ENCODE assay signal across 35 cellular contexts in genomic region chr3:154888386-154888785, GRCh38.
"Had no signal": no experiment of that assay in that cellular context is flagged by ENCODE, and none has a peak within 500 bp of the region (broad histone marks: within the 10 kb centered on the region; RNA-seq: fewer than 3 reads in every experiment).

No MANE protein-coding gene starts in this region.

- H3K27ac ChIP-seq: cardiac muscle cell, Peyer's patch, VCaP had no signal

- H3K4me1 ChIP-seq: Peyer's patch had no signal

- H3K4me3 Mint-ChIP-seq: activated B cell treated with CpG ODN at 0.5 μM for 24 hours; activated CD4-positive, alpha-beta memory T cell treated with anti-CD3 and anti-CD28 coated beads for 36 hours; activated naive CD4-positive, alpha-beta T cell treated with anti-CD3 and anti-CD28 coated beads for 36 hours; activated T-cell treated with anti-CD3 and anti-CD28 coated beads, Interleukin-2, amount 50 U/mL, for 4 hours; activated T-helper 1 cell treated with anti-CD3 and anti-CD28 coated beads, Interleukin-12 subunit alpha, Interleukin-12 subunit beta, Interleukin-2, Interleukin-4 antibody, amounts not matched to agents 30 ng/mL and 10 ng/mL and 1 ng/mL, durations not matched to agents 14 hours and 24 hours and 36 hours; central memory CD8-positive, alpha-beta T cell had no signal

- H3K27me3 Mint-ChIP-seq: activated B cell treated with CpG ODN at 0.5 μM for 24 hours; activated CD4-positive, alpha-beta memory T cell treated with anti-CD3 and anti-CD28 coated beads for 36 hours; central memory CD8-positive, alpha-beta T cell had no signal

- H3K27me3 ChIP-seq: cardiac muscle cell, MG63, Peyer's patch had no signal

- H3K4me1 Mint-ChIP-seq: activated B cell treated with CpG ODN at 0.5 μM for 24 hours; central memory CD8-positive, alpha-beta T cell had no signal

- H3K36me3 ChIP-seq: cardiac muscle cell, MG63, Peyer's patch had no signal

- H3K27ac Mint-ChIP-seq: activated B cell treated with CpG ODN at 0.5 μM for 24 hours; activated CD4-positive, alpha-beta memory T cell treated with anti-CD3 and anti-CD28 coated beads for 36 hours; activated naive CD4-positive, alpha-beta T cell treated with anti-CD3 and anti-CD28 coated beads for 36 hours; activated naive CD4-positive, alpha-beta T cell treated with anti-CD3 and anti-CD28 coated beads, Interleukin-2, amount 50 U/mL, for 72 hours; activated T-helper 1 cell treated with anti-CD3 and anti-CD28 coated beads, Interleukin-12 subunit alpha, Interleukin-12 subunit beta, Interleukin-2, Interleukin-4 antibody, amounts not matched to agents 30 ng/mL and 10 ng/mL and 1 ng/mL, durations not matched to agents 14 hours and 24 hours and 36 hours had no signal

- H3K9me3 ChIP-seq: Peyer's patch had no signal

- H3K4me3 ChIP-seq: cardiac muscle cell, MG63, Peyer's patch had no signal

- ATAC-seq: activated naive CD4-positive, alpha-beta T cell treated with anti-CD3 and anti-CD28 coated beads, Interleukin-2, amount 50 U/mL, for 72 hours; activated T-cell treated with anti-CD3 and anti-CD28 coated beads, Interleukin-2, amount 50 U/mL, for 4 hours; PC-3 had no signal

- DNase-seq: activated B cell treated with CpG ODN at 0.5 μM for 24 hours; activated CD4-positive, alpha-beta memory T cell treated with anti-CD3 and anti-CD28 coated beads for 36 hours; activated CD4-positive, alpha-beta T cell treated with anti-CD3 and anti-CD28 coated beads for 4 hours; activated CD4-positive, alpha-beta T cell treated with anti-CD3 and anti-CD28 coated beads, Interleukin-2, amount 50 U/mL, for 1 hour; activated CD4-positive, CD25-positive, alpha-beta regulatory T cell treated with anti-CD3 and anti-CD28 coated beads, Interleukin-2, amount 50 U/mL, for 72 hours; activated CD8-positive, alpha-beta memory T cell treated with anti-CD3 and anti-CD28 coated beads, Interleukin-2, amount 50 U/mL, for 4 hours; activated gamma-delta T cell treated with Interleukin-2 at 50 U/mL for 16 hours; activated naive CD4-positive, alpha-beta T cell treated with anti-CD3 and anti-CD28 coated beads for 36 hours; activated T-cell treated with anti-CD3 and anti-CD28 coated beads for 4 hours; activated T-cell treated with anti-CD3 and anti-CD28 coated beads, Interleukin-2, amount 50 U/mL, for 4 hours; amniotic stem cell; MG63; MV-4-11; NCI-H1092; NCI-H1436 treated with DMSO at 0.1 percent for 48 hours; NCI-H1694 treated with DMSO at 0.1 percent for 48 hours; NCI-H2029; NCI-H2107; NCI-H2171; NCI-H510A; NCI-H526; NCI-H748 treated with DMSO at 0.1 percent for 48 hours; NK-92 treated with Interleukin-12 subunit alpha and Interleukin-12 subunit beta, amount 100 ng/mL, for 24 hours; PC-3; RPMI8226; SIG-M5; SW 1271; T-helper 2 cell; T-helper 9 cell had no signal

- H3K36me3 Mint-ChIP-seq: activated CD4-positive, alpha-beta memory T cell treated with anti-CD3 and anti-CD28 coated beads for 36 hours had no signal
